In the genomic region with DNA sequence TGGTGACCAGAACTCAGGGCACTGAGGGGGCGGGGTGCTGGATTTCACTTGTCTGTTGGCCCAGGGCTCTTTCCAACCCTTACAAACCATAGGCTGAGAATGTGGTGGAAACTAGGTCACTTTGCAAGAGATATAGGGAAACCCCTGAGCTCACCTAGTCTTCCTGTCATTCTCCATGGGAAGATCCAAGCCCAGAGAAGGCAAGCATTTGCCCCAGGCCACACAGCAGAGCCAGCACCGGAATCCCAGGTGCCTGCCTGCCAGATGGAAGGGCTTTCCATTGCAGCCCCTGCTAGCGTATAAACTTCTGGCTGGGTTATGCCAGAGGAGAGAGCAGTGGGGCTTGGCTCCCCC, we compare ENCODE assay signal across 8 cellular contexts. TPM values are rescaled to one million over a fixed set of nuclear protein-coding genes. Genes with fewer than 3 reads are reported as not detected.
DNase-seq lines count a peak whose midpoint lies in the region; ATAC-seq and TF ChIP-seq lines count a peak whose summit lies in the region.

No MANE protein-coding gene starts in this region.

- H3K9me3 ChIP-seq in heart left ventricle (no peaks in the 10 kb centered on the region), mononuclear cell (ENCODE audit: low read depth, low read length) (no peaks in the 10 kb centered on the region), aorta (ENCODE audit: control insufficient read depth, low read length) (no peaks in the 10 kb centered on the region)

- peaks cover 0 to 50% (median 24%) of the 10 kb centered on the region in 12 donors for H3K4me1 ChIP-seq in heart left ventricle
- peaks cover 16% of the 10 kb centered on the region for H3K4me1 ChIP-seq in mononuclear cell (ENCODE audit: insufficient read depth, low read length)
- no peaks in the 10 kb centered on the region for H3K4me1 ChIP-seq in aorta (ENCODE audit: control insufficient read depth in 1 of 2, insufficient read depth in 2 of 2, low read length in 2 of 2)

- TF ChIP-seq POLR2A in heart left ventricle (IDR thresholded peaks at IDR 0.05), result no peak

- ATAC-seq in heart left ventricle, result peak in 1 of 4 donors; percentile 4
- ATAC-seq in aorta (ENCODE audit: low FRiP score), result no peak
- ATAC-seq in HG02571 (IDR thresholded peaks at IDR 0.05; ENCODE audit: unreplicated experiment), result no peak

- H3K4me3 ChIP-seq in heart left ventricle, result peak overlapping the region; percentile 9 to 67 (median 60)
- H3K4me3 ChIP-seq in mononuclear cell (ENCODE audit: low read length), result peak overlapping the region; percentile 30
- H3K4me3 ChIP-seq in aorta (ENCODE audit: low read length in 2 of 2), result peak overlapping the region; percentile 14 to 56

- intact Hi-C loops in heart left ventricle (cut with DNase I), result loop anchor here in 1 of 10 donors (10.0 kb wide), 1 partner anchor 270 kb away; no protein-coding TSS in a partner anchor
- intact Hi-C loops in cardiac septum (cut with DNase I), result loop anchor here (10.0 kb wide), 1 partner anchor 150 kb away; the partner anchor contains the start of gene LOXL4
- intact Hi-C loops in aorta (cut with DNase I), result loop anchor here in 1 of 2 donors (10.0 kb wide), 2 partner anchors 100 to 150 kb away; partner anchors contain the start of gene LOXL4

- no peak for DNase-seq in heart left ventricle
- DNase-seq in cardiac septum (ENCODE audit: low spot score), result no peak
- no peak for DNase-seq in caudate nucleus (lab: John Stamatoyannopoulos, UW)
- no peak for DNase-seq in aorta
- no peak for DNase-seq in GF-D8 (lab: John Stamatoyannopoulos, UW)
- no peak for DNase-seq in NOMO-1 treated with dmso at 0.1 percent for 144 hours (lab: John Stamatoyannopoulos, UW; ENCODE audit: unreplicated experiment)

- H3K36me3 ChIP-seq in heart left ventricle, result peaks cover 0 to 35% (median 28%) of the 10 kb centered on the region in 9 donors
- peaks cover 0 to 2% of the 10 kb centered on the region in 2 donors for H3K36me3 ChIP-seq in aorta (ENCODE audit: control insufficient read depth in 1 of 2, insufficient read depth in 2 of 2, low read length in 1 of 2)

- peak overlapping the region; percentile 67 to 90 (median 84) for H3K27ac ChIP-seq in heart left ventricle
- peak overlapping the region; percentile 72 for H3K27ac ChIP-seq in caudate nucleus (ENCODE audit: low read depth, low read length)
- H3K27ac ChIP-seq in aorta (ENCODE audit: low read depth in 1 of 2, low read length in 2 of 2), result peak overlapping the region in 1 of 2 donors; percentile 22

- WGBS in heart left ventricle, 4 donors, result 30 to 49% (median 42%) methylated on average over 3 of the region's 3 CpGs
- WGBS in aorta, 2 donors, result 18 to 22% methylated on average over 3 of the region's 3 CpGs

- no peak for TF ChIP-seq CTCF in heart left ventricle (IDR thresholded peaks at IDR 0.05)

- H3K27me3 ChIP-seq in heart left ventricle (no peaks in the 10 kb centered on the region), mononuclear cell (ENCODE audit: insufficient read depth, low read length) (no peaks in the 10 kb centered on the region), aorta (ENCODE audit: control insufficient read depth in 1 of 2, insufficient read depth in 2 of 2, low read length in 1 of 2) (no peaks in the 10 kb centered on the region)

RNA-seq across cellular contexts. Expression of gene PYROXD2, which starts 0.4 kb away (rescaled TPM):
- total RNA-seq in heart left ventricle (10 to 100 TPM in 5 of 9 donors, 1 to 10 TPM in 4; 5.2 to 22.0 (median 11.1) TPM), cardiac septum (11.7 TPM), mononuclear cell (2.2 TPM), aorta (10 to 100 TPM in 1 of 2 donors, 1 to 10 TPM in 1; 8.7 to 17.7 TPM)
- polyA plus RNA-seq in heart left ventricle (10 to 100 TPM in 1 of 2 donors, 1 to 10 TPM in 1; 4.1 to 13.3 TPM), aorta (10 to 100 TPM in 1 of 2 donors, 1 to 10 TPM in 1; 1.8 to 21.9 TPM)

RNA-seq across cellular contexts. Expression of gene HPS1, which starts 32.2 kb away (rescaled TPM):
- total RNA-seq in heart left ventricle, result 10 to 100 TPM; 26.0 to 61.4 (median 38.5) TPM
- 10 to 100 TPM; 20.9 to 51.2 TPM for polyA plus RNA-seq in heart left ventricle
- 34.8 TPM for total RNA-seq in cardiac septum
- 46.6 TPM for total RNA-seq in mononuclear cell
- 10 to 100 TPM; 52.2 to 75.4 TPM for total RNA-seq in aorta
- polyA plus RNA-seq in aorta, result 10 to 100 TPM; 40.8 to 52.7 TPM
